ENCODE assay signal across 34 cellular contexts in genomic region chr1:171636141-171636540, GRCh38. TPM values are rescaled to one million over a fixed set of nuclear protein-coding genes. Genes with fewer than 3 reads are reported as not detected.
DNase-seq lines count a peak whose midpoint lies in the region; ATAC-seq and TF ChIP-seq lines count a peak whose summit lies in the region.
"Had no signal": no experiment of that assay in that cellular context is flagged by ENCODE, and none has a peak within 500 bp of the region (broad histone marks: within the 10 kb centered on the region; RNA-seq: fewer than 3 reads in every experiment).

No MANE protein-coding gene starts in this region.

- H3K27ac Mint-ChIP-seq in GM23338 (no peak overlapping the region), nephron progenitor cell (no peak overlapping the region), chondrocyte (ENCODE audit: unreplicated experiment) (no peak overlapping the region)
- no peak overlapping the region for H3K27ac Mint-ChIP-seq in stimulated activated naive B cell treated with anti-CD40 and anti-IgM and Interleukin-4, amounts not matched to agents 10 μg/mL and 1 μg/mL and 100 μg/mL, for 72 hours
- H3K27ac Mint-ChIP-seq: activated naive CD4-positive, alpha-beta T cell treated with anti-CD3 and anti-CD28 coated beads, Interleukin-2, amount 50 U/mL, for 24 hours; activated T-helper 1 cell treated with anti-CD3 and anti-CD28 coated beads, Interleukin-12 subunit alpha, Interleukin-12 subunit beta, Interleukin-2, Interleukin-4 antibody, amounts not matched to agents 30 ng/mL and 10 ng/mL and 1 ng/mL, durations not matched to agents 14 hours and 24 hours and 36 hours; IgD-negative memory B cell; naive thymus-derived CD4-positive, alpha-beta T cell; stimulated activated effector memory CD8-positive, alpha-beta T cell treated with anti-CD3 and anti-CD28 coated beads, Interleukin-12 subunit alpha, Interleukin-12 subunit beta, amount 100 ng/mL, for 72 hours; type B pancreatic cell had no signal

- H3K4me3 ChIP-seq in GM23338 (no peak overlapping the region), choroid plexus epithelial cell (ENCODE audit: low read depth, low read length) (no peak overlapping the region), transverse colon (no peak overlapping the region)
- H3K4me3 ChIP-seq: coronary artery, lower lobe of right lung, psoas muscle, SJCRH30 had no signal

- H3K27ac ChIP-seq in GM23338 (ENCODE audit: low read depth) (no peak overlapping the region), transverse colon (no peak overlapping the region)
- H3K27ac ChIP-seq: coronary artery, lower lobe of right lung, psoas muscle, SJCRH30 had no signal

- no peaks in the 10 kb centered on the region for H3K9me2 ChIP-seq in GM23338 (ENCODE audit: insufficient read depth)

- H3K4me2 ChIP-seq in GM23338 = no peak overlapping the region

- intact Hi-C loops in transverse colon (cut with DNase I; ENCODE audit: low total_unique reads) = no loop called here

- peaks cover 7% of the 10 kb centered on the region for H3K4me1 Mint-ChIP-seq in GM23338
- no peaks in the 10 kb centered on the region for H3K4me1 Mint-ChIP-seq in nephron progenitor cell
- no peaks in the 10 kb centered on the region for H3K4me1 Mint-ChIP-seq in stimulated activated naive B cell treated with anti-CD40 and anti-IgM and Interleukin-4, amounts not matched to agents 10 μg/mL and 1 μg/mL and 100 μg/mL, for 72 hours
- H3K4me1 Mint-ChIP-seq in chondrocyte (ENCODE audit: low read depth) = no peaks in the 10 kb centered on the region
- H3K4me1 Mint-ChIP-seq: IgD-negative memory B cell; stimulated activated effector memory CD8-positive, alpha-beta T cell treated with anti-CD3 and anti-CD28 coated beads, Interleukin-12 subunit alpha, Interleukin-12 subunit beta, amount 100 ng/mL, for 72 hours had no signal

- H2AFZ ChIP-seq in GM23338 = no peak overlapping the region

- TF ChIP-seq POLR2A in transverse colon (IDR thresholded peaks at IDR 0.05) = no peak

- peak; percentile 48; the same call in 2 of the 3 replicates for ATAC-seq in GM23338
- no peak for ATAC-seq in stimulated activated naive B cell treated with anti-CD40 and anti-IgM and Interleukin-4, amounts not matched to agents 10 μg/mL and 1 μg/mL and 100 μg/mL, for 72 hours (replicated peaks)
- ATAC-seq: activated CD4-positive, CD25-positive, alpha-beta regulatory T cell treated with anti-CD3 and anti-CD28 coated beads, Interleukin-2, amount 50 U/mL, for 24 hours; lower lobe of right lung; naive thymus-derived CD4-positive, alpha-beta T cell; psoas muscle; stimulated activated effector memory CD8-positive, alpha-beta T cell treated with anti-CD3 and anti-CD28 coated beads, Interleukin-12 subunit alpha, Interleukin-12 subunit beta, amount 100 ng/mL, for 72 hours had no signal

- H4K20me1 ChIP-seq in GM23338 (replicated peaks; ENCODE audit: insufficient read depth) = no peaks in the 10 kb centered on the region

- in situ Hi-C loops in transverse colon (cut with MboI; ENCODE audit: low pct_ligation_motif_present in 1 of 4, low pct_unique_long_range_greater_than_20kb in 1 of 4, low sequenced_read_pairs in 3 of 4) = loop anchor here in 2 of 4 donors (25.0 kb wide), 1 partner anchor 351 kb away; no protein-coding TSS in a partner anchor

- DNase-seq in GM23338 (ENCODE audit: low spot score) = no peak
- DNase-seq in choroid plexus epithelial cell (ENCODE audit: low read depth) = peak; percentile 9
- peak; percentile 45 for DNase-seq in nephron progenitor cell
- DNase-seq in stimulated activated naive B cell treated with anti-CD40 and anti-IgM and Interleukin-4, amounts not matched to agents 10 μg/mL and 1 μg/mL and 100 μg/mL, for 72 hours = no peak
- no peak for DNase-seq in transverse colon
- no peak for DNase-seq in chondrocyte (ENCODE audit: low spot score)
- DNase-seq: activated CD4-positive, alpha-beta T cell treated with anti-CD3 and anti-CD28 coated beads, Interleukin-2, amount 50 U/mL, for 48 hours; amygdala; effector CD8-positive, alpha-beta T cell; GF-D8; GOT3; lower lobe of right lung; midbrain; naive thymus-derived CD4-positive, alpha-beta T cell; NCI-H1092; NCI-H1694; NCI-H774; psoas muscle; RPMI8226; stimulated activated CD4-positive, alpha-beta T cell treated with anti-CD3 and anti-CD28 coated beads, Interleukin-15, amount 100 ng/mL, for 24 hours; T1000 had no signal

- H3K36me3 Mint-ChIP-seq in GM23338 (ENCODE audit: low read depth) (no peaks in the 10 kb centered on the region), nephron progenitor cell (ENCODE audit: low read depth) (no peaks in the 10 kb centered on the region), chondrocyte (ENCODE audit: low read depth) (peaks cover 2% of the 10 kb centered on the region)
- no peaks in the 10 kb centered on the region for H3K36me3 Mint-ChIP-seq in stimulated activated naive B cell treated with anti-CD40 and anti-IgM and Interleukin-4, amounts not matched to agents 10 μg/mL and 1 μg/mL and 100 μg/mL, for 72 hours
- H3K36me3 Mint-ChIP-seq: activated naive CD4-positive, alpha-beta T cell treated with anti-CD3 and anti-CD28 coated beads, Interleukin-2, amount 50 U/mL, for 24 hours; IgD-negative memory B cell; naive thymus-derived CD4-positive, alpha-beta T cell; stimulated activated effector memory CD8-positive, alpha-beta T cell treated with anti-CD3 and anti-CD28 coated beads, Interleukin-12 subunit alpha, Interleukin-12 subunit beta, amount 100 ng/mL, for 72 hours; type B pancreatic cell had no signal

- TF ChIP-seq EP300 in transverse colon (IDR thresholded peaks at IDR 0.05; ENCODE audit: low read depth) = no peak

- no peaks in the 10 kb centered on the region for H3K79me2 ChIP-seq in GM23338 (replicated peaks; ENCODE audit: insufficient read depth)

- H3K9me3 ChIP-seq in transverse colon = no peaks in the 10 kb centered on the region
- H3K9me3 ChIP-seq: lower lobe of right lung, psoas muscle, SJCRH30 had no signal

- WGBS in transverse colon (ENCODE audit: low coverage in 1 of 2), 2 donors = 88% methylated on average over 11 of the region's 11 CpGs; no CpG with 5 or more reads in 1 of the 2 donors

- H3K4me3 Mint-ChIP-seq in GM23338 (no peak overlapping the region), nephron progenitor cell (no peak overlapping the region), chondrocyte (ENCODE audit: unreplicated experiment) (no peak overlapping the region)
- H3K4me3 Mint-ChIP-seq in stimulated activated naive B cell treated with anti-CD40 and anti-IgM and Interleukin-4, amounts not matched to agents 10 μg/mL and 1 μg/mL and 100 μg/mL, for 72 hours = no peak overlapping the region
- H3K4me3 Mint-ChIP-seq: activated naive CD4-positive, alpha-beta T cell treated with anti-CD3 and anti-CD28 coated beads, Interleukin-2, amount 50 U/mL, for 24 hours; activated T-helper 1 cell treated with anti-CD3 and anti-CD28 coated beads, Interleukin-12 subunit alpha, Interleukin-12 subunit beta, Interleukin-2, Interleukin-4 antibody, amounts not matched to agents 30 ng/mL and 10 ng/mL and 1 ng/mL, durations not matched to agents 14 hours and 24 hours and 36 hours; IgD-negative memory B cell; naive thymus-derived CD4-positive, alpha-beta T cell; stimulated activated effector memory CD8-positive, alpha-beta T cell treated with anti-CD3 and anti-CD28 coated beads, Interleukin-12 subunit alpha, Interleukin-12 subunit beta, amount 100 ng/mL, for 72 hours; type B pancreatic cell had no signal

- peaks cover 6% of the 10 kb centered on the region; the same call in 1 of the 2 replicates for H3K4me1 ChIP-seq in GM23338 (ENCODE audit: insufficient read depth)
- no peaks in the 10 kb centered on the region for H3K4me1 ChIP-seq in transverse colon
- H3K4me1 ChIP-seq: lower lobe of right lung, psoas muscle, SJCRH30 had no signal

- H3K27me3 ChIP-seq in GM23338 (ENCODE audit: insufficient read depth) (no peaks in the 10 kb centered on the region), transverse colon (no peaks in the 10 kb centered on the region)
- H3K27me3 ChIP-seq: SJCRH30 had no signal

- H3F3A ChIP-seq in GM23338 (replicated peaks; ENCODE audit: low read depth) = no peaks in the 10 kb centered on the region

- H3K9me3 Mint-ChIP-seq in GM23338 = no peaks in the 10 kb centered on the region; the same call in 1 of the 3 replicates
- no peaks in the 10 kb centered on the region for H3K9me3 Mint-ChIP-seq in nephron progenitor cell
- no peaks in the 10 kb centered on the region for H3K9me3 Mint-ChIP-seq in stimulated activated naive B cell treated with anti-CD40 and anti-IgM and Interleukin-4, amounts not matched to agents 10 μg/mL and 1 μg/mL and 100 μg/mL, for 72 hours
- peaks cover 8% of the 10 kb centered on the region for H3K9me3 Mint-ChIP-seq in chondrocyte (ENCODE audit: low read depth)
- H3K9me3 Mint-ChIP-seq: activated naive CD4-positive, alpha-beta T cell treated with anti-CD3 and anti-CD28 coated beads, Interleukin-2, amount 50 U/mL, for 24 hours; activated T-helper 1 cell treated with anti-CD3 and anti-CD28 coated beads, Interleukin-12 subunit alpha, Interleukin-12 subunit beta, Interleukin-2, Interleukin-4 antibody, amounts not matched to agents 30 ng/mL and 10 ng/mL and 1 ng/mL, durations not matched to agents 14 hours and 24 hours and 36 hours; stimulated activated effector memory CD8-positive, alpha-beta T cell treated with anti-CD3 and anti-CD28 coated beads, Interleukin-12 subunit alpha, Interleukin-12 subunit beta, amount 100 ng/mL, for 72 hours; type B pancreatic cell had no signal

- no peak for TF ChIP-seq CTCF in GM23338 (conservative IDR thresholded peaks at IDR 0.05; ENCODE audit: low read depth in 2 of 2)
- no peak for TF ChIP-seq CTCF in choroid plexus epithelial cell (conservative IDR thresholded peaks at IDR 0.05; ENCODE audit: low read depth, low read length)
- no peak for TF ChIP-seq CTCF in nephron progenitor cell (IDR thresholded peaks at IDR 0.05)
- no peak for TF ChIP-seq CTCF in transverse colon (IDR thresholded peaks at IDR 0.05)
- no peak for TF ChIP-seq CTCF in chondrocyte (IDR thresholded peaks at IDR 0.05)

- H3K27me3 Mint-ChIP-seq in GM23338 (ENCODE audit: insufficient read depth, low read depth, poor library complexity) (no peaks in the 10 kb centered on the region), nephron progenitor cell (ENCODE audit: low read depth, poor library complexity) (peaks cover 9% of the 10 kb centered on the region), chondrocyte (ENCODE audit: low read depth) (peaks cover 4% of the 10 kb centered on the region)
- H3K27me3 Mint-ChIP-seq in stimulated activated naive B cell treated with anti-CD40 and anti-IgM and Interleukin-4, amounts not matched to agents 10 μg/mL and 1 μg/mL and 100 μg/mL, for 72 hours = peaks cover 0 to 8% of the 10 kb centered on the region in 2 donors
- H3K27me3 Mint-ChIP-seq: activated naive CD4-positive, alpha-beta T cell treated with anti-CD3 and anti-CD28 coated beads, Interleukin-2, amount 50 U/mL, for 24 hours had no signal

- H3K36me3 ChIP-seq in GM23338 (ENCODE audit: insufficient read depth) (no peaks in the 10 kb centered on the region), transverse colon (no peaks in the 10 kb centered on the region)
- H3K36me3 ChIP-seq: lower lobe of right lung, SJCRH30 had no signal

RNA-seq across cellular contexts. Expression of gene MYOCOS, which starts 14.1 kb away (rescaled TPM):
- total RNA-seq in GM23338 (2014; rRNA removed; shearing (Covaris generic)) = not detected in 2 replicates
- polyA plus RNA-seq in GM23338 (2016; fragmentation: Nextera tagmentation; extraction: Ambion mirVana) = not detected in 2 replicates
- polyA plus RNA-seq in PFSK-1 (2012; ENCODE audit: insufficient read length, low read depth) = not detected
- not detected for total RNA-seq in transverse colon
- 0.12 to 0.27 TPM in 2 of 3 replicates, not detected in the other for total RNA-seq in chondrocyte
- total RNA-seq: bronchial epithelial cell, kidney epithelial cell, omental fat pad, SJCRH30 had no signal
- polyA plus RNA-seq: esophagus, psoas muscle had no signal

RNA-seq across cellular contexts. Expression of gene MYOC, which starts 16.3 kb away (rescaled TPM):
- not detected in 2 replicates for total RNA-seq in GM23338 (2014; rRNA removed; shearing (Covaris generic))
- polyA plus RNA-seq in GM23338 (2016; fragmentation: Nextera tagmentation; extraction: Ambion mirVana) = not detected in 2 replicates
- polyA plus RNA-seq in PFSK-1 (2012; ENCODE audit: insufficient read length, low read depth) = not detected
- total RNA-seq in transverse colon = 1 to 10 TPM in 3 of 4 donors, under 1 TPM in 1; 0.40 to 7.6 (median 2.5) TPM
- total RNA-seq in chondrocyte = not detected in 3 replicates
- total RNA-seq: activated T-helper 1 cell treated with anti-CD3 and anti-CD28 coated beads, Interleukin-12 subunit alpha, Interleukin-12 subunit beta, Interleukin-2, Interleukin-4 antibody, amounts not matched to agents 30 ng/mL and 10 ng/mL and 1 ng/mL, durations not matched to agents 14 hours and 24 hours and 36 hours; bronchial epithelial cell; kidney epithelial cell; naive thymus-derived CD4-positive, alpha-beta T cell; SJCRH30 had no signal
- polyA plus RNA-seq: IgD-negative memory B cell; naive thymus-derived CD4-positive, alpha-beta T cell had no signal

Comparison
In these comparisons a context has a peak if more than half of its experiments do, and no peak if none do; other contexts are left out.
1. DNase-seq: peak in choroid plexus epithelial cell (single experiment) and nephron progenitor cell (single experiment); none in GM23338 (single experiment), stimulated activated naive B cell treated with anti-CD40 and anti-IgM and Interleukin-4, amounts not matched to agents 10 μg/mL and 1 μg/mL and 100 μg/mL, for 72 hours (single experiment), transverse colon (single experiment) and chondrocyte (single experiment).